24 cellular contexts compared by ENCODE assay signal in genomic region chr10:2984682-2985081, GRCh38.
DNase-seq lines count a peak whose midpoint lies in the region; ATAC-seq and TF ChIP-seq lines count a peak whose summit lies in the region.
"Had no signal": no experiment of that assay in that cellular context is flagged by ENCODE, and none has a peak within 500 bp of the region (broad histone marks: within the 10 kb centered on the region; RNA-seq: fewer than 3 reads in every experiment).

No MANE protein-coding gene starts in this region.

- H3K27me3 Mint-ChIP-seq in osteocyte (ENCODE audit: unreplicated experiment), result no peaks in the 10 kb centered on the region

- H3K27ac ChIP-seq in lower lobe of right lung, result no peak overlapping the region
- H3K27ac ChIP-seq: gastrocnemius medialis, left lung had no signal

- H3K4me3 ChIP-seq in lower lobe of right lung, result no peak overlapping the region
- H3K4me3 ChIP-seq: gastrocnemius medialis, left lung, SJSA1 had no signal

- H3K36me3 ChIP-seq in lower lobe of right lung, result no peaks in the 10 kb centered on the region
- H3K36me3 ChIP-seq: gastrocnemius medialis, left lung, SJSA1, upper lobe of left lung had no signal

- no peaks in the 10 kb centered on the region for H3K27me3 ChIP-seq in lower lobe of right lung (ENCODE audit: low read depth)
- H3K27me3 ChIP-seq: SJSA1 had no signal

- DNase-seq in osteocyte (ENCODE audit: extremely low spot score, unreplicated experiment) (peak; percentile 66), lower lobe of right lung (no peak), hepatic stellate cell (ENCODE audit: low spot score) (no peak)
- DNase-seq: activated gamma-delta T cell treated with Interleukin-2 at 50 U/mL for 16 hours; activated T-cell treated with anti-CD3 and anti-CD28 coated beads, Interleukin-2, amount 50 U/mL, for 1 hour; CD4-positive, CD25-positive, alpha-beta regulatory T cell; EL; gastrocnemius medialis; GOT3; hypothalamus; left lung; naive B cell; NCI-H1092; NCI-H1930; nucleus accumbens; T-helper 1 cell had no signal

- no peaks in the 10 kb centered on the region for H3K9me3 ChIP-seq in lower lobe of right lung
- H3K9me3 ChIP-seq: gastrocnemius medialis had no signal

- no peak overlapping the region for H3K27ac Mint-ChIP-seq in osteocyte (ENCODE audit: unreplicated experiment)
- H3K27ac Mint-ChIP-seq: brain; CD4-positive, CD25-positive, alpha-beta regulatory T cell had no signal

- intact Hi-C loops in lower lobe of right lung (cut with DNase I), result no loop called here

- ATAC-seq in GM18511 (IDR thresholded peaks at IDR 0.05; ENCODE audit: unreplicated experiment) (peak; percentile 53), GM21619 (IDR thresholded peaks at IDR 0.05; ENCODE audit: unreplicated experiment) (peak; percentile 59), HG03520 (IDR thresholded peaks at IDR 0.05; ENCODE audit: unreplicated experiment) (peak; percentile 37), lower lobe of right lung (no peak), HG03175 (IDR thresholded peaks at IDR 0.05; ENCODE audit: unreplicated experiment) (no peak), esophagus mucosa (no peak)
- ATAC-seq: gastrocnemius medialis had no signal

- no peaks in the 10 kb centered on the region for H3K9me3 Mint-ChIP-seq in osteocyte (ENCODE audit: unreplicated experiment)

- H3K4me1 Mint-ChIP-seq in osteocyte (ENCODE audit: unreplicated experiment), result peaks cover 37% of the 10 kb centered on the region

- H3K4me1 ChIP-seq in lower lobe of right lung, result peaks cover 17% of the 10 kb centered on the region
- H3K4me1 ChIP-seq: gastrocnemius medialis had no signal

- no peaks in the 10 kb centered on the region for H3K36me3 Mint-ChIP-seq in osteocyte (ENCODE audit: unreplicated experiment)
- H3K36me3 Mint-ChIP-seq: brain; CD4-positive, CD25-positive, alpha-beta regulatory T cell had no signal

- H3K4me3 Mint-ChIP-seq in osteocyte (ENCODE audit: unreplicated experiment), result no peak overlapping the region
- H3K4me3 Mint-ChIP-seq: brain; CD4-positive, CD25-positive, alpha-beta regulatory T cell had no signal

- TF ChIP-seq CTCF in osteocyte (IDR thresholded peaks at IDR 0.05), result no peak
- TF ChIP-seq CTCF in lower lobe of right lung (IDR thresholded peaks at IDR 0.05), result no peak

Comparison
In these comparisons a context has a peak if more than half of its experiments do, and no peak if none do; other contexts are left out.
1. ATAC-seq: peak in GM18511 (single experiment), GM21619 (single experiment) and HG03520 (single experiment); none in lower lobe of right lung (0 of 2), HG03175 (single experiment) and esophagus mucosa (single experiment).